Comparison of ENCODE assay signal across 8 cellular contexts in the genomic region with DNA sequence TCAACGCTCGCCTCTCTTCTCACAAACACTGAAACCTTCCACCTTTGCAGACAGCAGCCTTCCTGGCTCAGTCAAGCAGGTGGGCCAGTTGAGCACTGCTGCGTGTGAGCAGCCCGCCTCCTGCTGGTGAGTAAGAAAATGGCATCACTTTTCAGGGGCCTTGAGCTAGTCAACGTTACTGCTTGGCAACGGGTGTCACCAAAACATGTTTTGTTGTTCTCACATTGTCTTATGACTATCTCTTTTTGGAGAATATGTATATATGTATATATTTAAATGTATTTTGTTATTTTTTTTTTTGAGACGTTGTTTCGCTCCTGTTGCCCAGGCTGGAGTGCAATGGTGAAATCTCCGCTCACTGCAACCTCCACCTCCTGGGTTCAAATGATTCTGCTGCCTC.
DNase-seq lines count a peak whose midpoint lies in the region; ATAC-seq and TF ChIP-seq lines count a peak whose summit lies in the region.

No MANE protein-coding gene starts in this region.

- no peak overlapping the region for H3K4me2 ChIP-seq in PC-9

- no peak overlapping the region for H3K27ac Mint-ChIP-seq in activated T-cell treated with anti-CD3 and anti-CD28 coated beads, Interleukin-2, amount 50 U/mL, for 72 hours
- H3K27ac Mint-ChIP-seq in osteocyte (ENCODE audit: unreplicated experiment) (no peak overlapping the region), type B pancreatic cell (no peak overlapping the region)

- no TSS peak for BruUV-seq in PC-9 (replicated peaks; lab: Mats Ljungman, UMichigan)

- CTCF ChIA-PET in PC-9 (lab: Charles Lee), result interaction anchor here (0.6 kb wide), 2 partner anchors 273 to 307 kb away, joined by 4 to 5 read pairs; no protein-coding TSS in a partner anchor

- POLR2A ChIA-PET in PC-9 (lab: Charles Lee; ENCODE audit: unreplicated experiment), result no interaction called here

- no peaks in the 10 kb centered on the region for H3K36me3 ChIP-seq in PC-9 (ENCODE audit: low read depth)

- peak; percentile 76 for TF ChIP-seq CTCF in PC-9 (conservative IDR thresholded peaks at IDR 0.05)
- TF ChIP-seq CTCF in fibroblast of pulmonary artery (IDR thresholded peaks at IDR 0.05; ENCODE audit: low read length, missing control alignments), result no peak
- peak; percentile 98 for TF ChIP-seq CTCF in osteocyte (IDR thresholded peaks at IDR 0.05)
- TF ChIP-seq CTCF in type B pancreatic cell (conservative IDR thresholded peaks at IDR 0.05), result peak; percentile 97

- no peak overlapping the region for H3K27ac ChIP-seq in PC-9

- H3F3A ChIP-seq in PC-9 (ENCODE audit: insufficient read depth, low read depth), result no peaks in the 10 kb centered on the region

- H3K9me3 ChIP-seq in PC-9 (ENCODE audit: insufficient read depth, low read depth), result no peaks in the 10 kb centered on the region

- H3K27me3 ChIP-seq in PC-9 (ENCODE audit: insufficient read depth, low read depth), result peaks cover 10% of the 10 kb centered on the region

- H3K4me3 ChIP-seq in PC-9, result no peak overlapping the region
- H3K4me3 ChIP-seq in fibroblast of pulmonary artery (replicated peaks; ENCODE audit: low read depth, low read length), result no peak overlapping the region

- H3K79me2 ChIP-seq in PC-9 (ENCODE audit: low read depth), result no peaks in the 10 kb centered on the region

- ATAC-seq in GM21423 (IDR thresholded peaks at IDR 0.05; ENCODE audit: unreplicated experiment), result peak; percentile 89
- ATAC-seq in activated T-cell treated with anti-CD3 and anti-CD28 coated beads, Interleukin-2, amount 50 U/mL, for 72 hours (replicated peaks in 1 of 2), result peak; percentile 81 to 91

- no peaks in the 10 kb centered on the region for H3K9me2 ChIP-seq in PC-9 (ENCODE audit: insufficient read depth)

- H3K4me3 Mint-ChIP-seq in activated T-cell treated with anti-CD3 and anti-CD28 coated beads, Interleukin-2, amount 50 U/mL, for 72 hours, result no peak overlapping the region
- H3K4me3 Mint-ChIP-seq in osteocyte (ENCODE audit: unreplicated experiment) (no peak overlapping the region), type B pancreatic cell (no peak overlapping the region)

- H3K36me3 Mint-ChIP-seq in activated T-cell treated with anti-CD3 and anti-CD28 coated beads, Interleukin-2, amount 50 U/mL, for 72 hours (ENCODE audit: insufficient read depth in 2 of 2), result no peaks in the 10 kb centered on the region
- H3K36me3 Mint-ChIP-seq in osteocyte (ENCODE audit: unreplicated experiment) (no peaks in the 10 kb centered on the region), type B pancreatic cell (no peaks in the 10 kb centered on the region)

- H2AFZ ChIP-seq in PC-9, result no peak overlapping the region

- intact Hi-C loops in PC-9 (cut with micrococcal nuclease; ENCODE audit: unreplicated experiment), result loop anchor here (2.0 to 10.0 kb wide), 4 partner anchors 439 to 1506 kb away; no protein-coding TSS in a partner anchor

- no peaks in the 10 kb centered on the region for H3K4me1 ChIP-seq in PC-9 (replicated peaks; ENCODE audit: insufficient read depth)

- H3K9me3 Mint-ChIP-seq in activated T-cell treated with anti-CD3 and anti-CD28 coated beads, Interleukin-2, amount 50 U/mL, for 72 hours, result no peaks in the 10 kb centered on the region
- H3K9me3 Mint-ChIP-seq in osteocyte (ENCODE audit: unreplicated experiment), result no peaks in the 10 kb centered on the region
- no peaks in the 10 kb centered on the region for H3K9me3 Mint-ChIP-seq in type B pancreatic cell

- no peaks in the 10 kb centered on the region for H3K27me3 Mint-ChIP-seq in activated T-cell treated with anti-CD3 and anti-CD28 coated beads, Interleukin-2, amount 50 U/mL, for 72 hours (ENCODE audit: low read depth)
- no peaks in the 10 kb centered on the region for H3K27me3 Mint-ChIP-seq in osteocyte (ENCODE audit: unreplicated experiment)
- H3K27me3 Mint-ChIP-seq in type B pancreatic cell, result no peaks in the 10 kb centered on the region

- peak; percentile 48 for DNase-seq in DMS79 treated with DMSO at 0.1 percent for 48 hours (lab: John Stamatoyannopoulos, UW)
- peak; percentile 60 for DNase-seq in HT1080 (ENCODE audit: low read depth)
- DNase-seq in PC-9, result peak in 1 of 2 experiments; percentile 10
- DNase-seq in activated T-cell treated with anti-CD3 and anti-CD28 coated beads, Interleukin-2, amount 50 U/mL, for 72 hours, result peak; percentile 67 to 76
- peak; percentile 83 for DNase-seq in fibroblast of pulmonary artery (ENCODE audit: low read depth)
- no peak for DNase-seq in osteocyte (ENCODE audit: extremely low spot score, unreplicated experiment)
- no peak for DNase-seq in type B pancreatic cell (ENCODE audit: extremely low spot score, unreplicated experiment)

- H4K20me1 ChIP-seq in PC-9 (ENCODE audit: insufficient read depth), result no peaks in the 10 kb centered on the region

- H3K4me1 Mint-ChIP-seq in activated T-cell treated with anti-CD3 and anti-CD28 coated beads, Interleukin-2, amount 50 U/mL, for 72 hours (ENCODE audit: low read depth), result no peaks in the 10 kb centered on the region
- H3K4me1 Mint-ChIP-seq in osteocyte (ENCODE audit: unreplicated experiment), result no peaks in the 10 kb centered on the region
- H3K4me1 Mint-ChIP-seq in type B pancreatic cell (ENCODE audit: unreplicated experiment), result peaks cover 3% of the 10 kb centered on the region

Comparison
In these comparisons a context has a peak if more than half of its experiments do, and no peak if none do; other contexts are left out.
1. DNase-seq: peak in DMS79 treated with DMSO at 0.1 percent for 48 hours (single experiment), HT1080 (single experiment), activated T-cell treated with anti-CD3 and anti-CD28 coated beads, Interleukin-2, amount 50 U/mL, for 72 hours (2 of 2) and fibroblast of pulmonary artery (single experiment); none in osteocyte (single experiment) and type B pancreatic cell (single experiment).